In genomic region chr4:38663021-38663800, GRCh38 we compare ENCODE assay signal across 8 cellular contexts. TPM values are rescaled to one million over a fixed set of nuclear protein-coding genes. Genes with fewer than 3 reads are reported as not detected.
DNase-seq lines count a peak whose midpoint lies in the region; ATAC-seq, FAIRE-seq and TF ChIP-seq lines count a peak whose summit lies in the region.

No MANE protein-coding gene starts in this region.

- H3K27ac Mint-ChIP-seq in endothelial cell (ENCODE audit: unreplicated experiment) (peak overlapping the region; percentile 91), nephron progenitor cell (peak overlapping the region; percentile 94)

- no peak for FAIRE-seq in RCC 7860 (lab: Jason Lieb, UNC)

- peaks cover 15% of the 10 kb centered on the region for H3K36me3 Mint-ChIP-seq in endothelial cell (ENCODE audit: low read depth, unreplicated experiment)
- H3K36me3 Mint-ChIP-seq in nephron progenitor cell (ENCODE audit: low read depth), result peaks cover 29% of the 10 kb centered on the region

- H3K4me3 Mint-ChIP-seq in endothelial cell (ENCODE audit: unreplicated experiment) (peak overlapping the region; percentile 90), nephron progenitor cell (peak overlapping the region; percentile 81)

- ATAC-seq in GM19328 (IDR thresholded peaks at IDR 0.05; ENCODE audit: unreplicated experiment) (peak; percentile 38), HG03342 (IDR thresholded peaks at IDR 0.05; ENCODE audit: unreplicated experiment) (peak; percentile 44)

- TF ChIP-seq CTCF in WI38 (IDR thresholded peaks at IDR 0.05; ENCODE audit: low read depth, low read length), result no peak
- no peak for TF ChIP-seq CTCF in endothelial cell (IDR thresholded peaks at IDR 0.05; ENCODE audit: unreplicated experiment)
- no peak for TF ChIP-seq CTCF in nephron progenitor cell (IDR thresholded peaks at IDR 0.05)

- H3K9me3 Mint-ChIP-seq in endothelial cell (ENCODE audit: unreplicated experiment) (no peaks in the 10 kb centered on the region), nephron progenitor cell (peaks cover 9% of the 10 kb centered on the region)

- H3K4me3 ChIP-seq in WI38 (ENCODE audit: low read depth, low read length), result peak overlapping the region; percentile 69

- H3K4me1 Mint-ChIP-seq in endothelial cell (ENCODE audit: unreplicated experiment) (peaks cover 26% of the 10 kb centered on the region), nephron progenitor cell (peaks cover 53% of the 10 kb centered on the region)

- H3K27me3 Mint-ChIP-seq in endothelial cell (ENCODE audit: unreplicated experiment), result peaks cover 28% of the 10 kb centered on the region
- H3K27me3 Mint-ChIP-seq in nephron progenitor cell (ENCODE audit: low read depth, poor library complexity), result peaks cover 13% of the 10 kb centered on the region

- DNase-seq in COR-L47 (lab: John Stamatoyannopoulos, UW) (peak; percentile 91), endothelial cell (ENCODE audit: low spot score) (peak; percentile 74), nephron progenitor cell (peak; percentile 86), RCC 7860 (ENCODE audit: low spot score) (no peak), NCI-H2196 treated with DMSO at 0.1 percent for 48 hours (lab: John Stamatoyannopoulos, UW; ENCODE audit: unreplicated experiment) (no peak)

RNA-seq across cellular contexts. Expression of gene KLF3, which starts 0.8 kb away (rescaled TPM):
- 73.4 TPM for total RNA-seq in endothelial cell (ENCODE audit: unreplicated experiment)

Comparison
In these comparisons a context has a peak if more than half of its experiments do, and no peak if none do; other contexts are left out.
1. DNase-seq: peak in COR-L47 (single experiment), endothelial cell (single experiment) and nephron progenitor cell (single experiment); none in RCC 7860 (single experiment) and NCI-H2196 treated with DMSO at 0.1 percent for 48 hours (single experiment).